ENCODE assay signal across 10 cellular contexts in the genomic region with DNA sequence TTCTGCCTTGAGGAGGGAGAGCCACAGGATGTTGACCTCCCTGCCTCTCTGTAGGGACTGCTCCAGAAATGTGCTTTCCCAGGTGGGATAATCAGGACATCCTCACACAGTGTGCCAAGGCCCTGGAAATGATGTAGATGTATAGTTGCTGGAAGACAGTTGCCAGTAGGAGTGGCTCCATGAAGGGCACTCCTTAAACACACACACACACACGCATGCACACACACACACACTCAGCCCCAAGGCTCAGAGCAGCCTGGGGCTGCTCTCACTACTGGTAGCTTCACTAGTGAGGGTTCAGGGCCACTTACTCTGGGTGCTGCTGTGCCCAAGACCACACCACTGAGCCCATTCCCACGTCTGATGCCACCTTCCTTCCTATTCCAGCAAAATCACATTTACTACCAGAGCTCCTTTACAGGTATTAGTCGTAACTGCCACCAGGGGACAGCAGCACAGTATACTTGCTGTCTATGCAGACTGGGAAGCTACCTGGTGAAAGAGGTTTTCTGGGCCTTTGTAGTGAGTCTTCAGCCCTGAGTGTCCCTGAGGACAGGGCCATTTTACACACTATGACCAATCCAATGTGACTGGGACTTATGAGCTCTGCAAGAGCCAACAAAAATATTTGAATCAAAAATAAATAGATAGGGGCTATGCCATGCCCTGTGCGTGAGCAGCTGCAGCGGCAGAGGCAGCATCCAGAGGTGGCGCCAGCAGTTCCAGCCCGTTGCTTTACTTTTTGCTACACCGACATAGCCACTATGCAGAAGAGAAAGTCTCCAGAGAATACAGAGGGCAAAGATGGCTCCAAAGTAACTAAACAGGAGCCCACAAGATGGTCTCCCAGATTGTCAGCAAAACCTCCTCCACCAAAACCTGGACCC. TPM values are rescaled to one million over a fixed set of nuclear protein-coding genes. Genes with fewer than 3 reads are reported as not detected.
DNase-seq lines count a peak whose midpoint lies in the region; ATAC-seq and TF ChIP-seq lines count a peak whose summit lies in the region.
"Had no signal": no experiment of that assay in that cellular context is flagged by ENCODE, and none has a peak within 500 bp of the region (broad histone marks: within the 10 kb centered on the region; RNA-seq: fewer than 3 reads in every experiment).

No MANE protein-coding gene starts in this region.

- in situ Hi-C loops in brain microvascular endothelial cell (cut with HindIII; ENCODE audit: low pct_ligation_motif_present, low sequenced_read_pairs): no loop called here

- peak; percentile 39 for DNase-seq in NCI-H82 (lab: John Stamatoyannopoulos, UW)
- no peak for DNase-seq in NCI-H82 treated with DMSO at 0.1 percent for 48 hours (lab: John Stamatoyannopoulos, UW; ENCODE audit: unreplicated experiment)
- DNase-seq in NB4 (ENCODE audit: low read depth): peak; percentile 9
- DNase-seq in brain microvascular endothelial cell: no peak
- DNase-seq in renal cortical epithelial cell (ENCODE audit: low read depth): peak; percentile 23
- DNase-seq in GM19240 (ENCODE audit: insufficient read length, low spot score): no peak
- no peak for DNase-seq in NCI-H748 (lab: John Stamatoyannopoulos, UW; ENCODE audit: unreplicated experiment)
- DNase-seq: effector CD4-positive, alpha-beta T cell had no signal

- no peaks in the 10 kb centered on the region for H3K36me3 ChIP-seq in brain microvascular endothelial cell (replicated peaks)
- H3K36me3 ChIP-seq: BLaER1 treated with 17β-estradiol and CSF1 and Interleukin-3, amounts not matched to agents 10 nM and 100 nM had no signal

- no peak for ATAC-seq in GM18861 (IDR thresholded peaks at IDR 0.05; ENCODE audit: unreplicated experiment)

- no peak overlapping the region for H3K27ac ChIP-seq in brain microvascular endothelial cell
- H3K27ac ChIP-seq: BLaER1 treated with 17β-estradiol and CSF1 and Interleukin-3, amounts not matched to agents 10 nM and 100 nM had no signal

- H3K4me3 ChIP-seq in NB4 (ENCODE audit: low read depth, low read length) (no peak overlapping the region), brain microvascular endothelial cell (ENCODE audit: low read depth, low read length) (no peak overlapping the region)
- H3K4me3 ChIP-seq: BLaER1 treated with 17β-estradiol and CSF1 and Interleukin-3, amounts not matched to agents 10 nM and 100 nM had no signal

- TF ChIP-seq CTCF in NB4 (IDR thresholded peaks at IDR 0.05; ENCODE audit: low read depth, low read length) (peak; percentile 14), brain microvascular endothelial cell (IDR thresholded peaks at IDR 0.05; ENCODE audit: low read depth, low read length, missing control alignments) (peak; percentile 58)

- no peaks in the 10 kb centered on the region for H3K27me3 ChIP-seq in brain microvascular endothelial cell (replicated peaks)
- H3K27me3 ChIP-seq: BLaER1 treated with 17β-estradiol and CSF1 and Interleukin-3, amounts not matched to agents 10 nM and 100 nM had no signal

- TF ChIP-seq POLR2A in NB4 (IDR thresholded peaks at IDR 0.05; ENCODE audit: extremely low read depth, insufficient read length): no peak

RNA-seq across cellular contexts. Expression of a gene that starts 15.0 kb away (rescaled TPM):
- total RNA-seq in renal cortical epithelial cell: not detected in 2 replicates

RNA-seq across cellular contexts. Expression of a gene that starts 39.2 kb away (rescaled TPM):
- total RNA-seq in renal cortical epithelial cell: not detected in 2 replicates

Comparison
In these comparisons a context has a peak if more than half of its experiments do, and no peak if none do; other contexts are left out.
1. DNase-seq: peak in NCI-H82 (single experiment), NB4 (single experiment) and renal cortical epithelial cell (single experiment); none in NCI-H82 treated with DMSO at 0.1 percent for 48 hours (single experiment), brain microvascular endothelial cell (single experiment), GM19240 (single experiment) and NCI-H748 (single experiment).